ENCODE assay signal across 18 cellular contexts in genomic region chr2:215403441-215404356, GRCh38. TPM values are rescaled to one million over a fixed set of nuclear protein-coding genes. Genes with fewer than 3 reads are reported as not detected.
A peak's percentile ranks its signal among the peaks of the same experiment; 100 is the strongest.
DNase-seq lines count a peak whose midpoint lies in the region; ATAC-seq and TF ChIP-seq lines count a peak whose summit lies in the region.
"Had no signal": no experiment of that assay in that cellular context is flagged by ENCODE, and none has a peak within 500 bp of the region (broad histone marks: within the 10 kb centered on the region; RNA-seq: fewer than 3 reads in every experiment).

No MANE protein-coding gene starts in this region.

- no peak overlapping the region for H3K27ac Mint-ChIP-seq in Caco-2 (ENCODE audit: unreplicated experiment)

- H3K27me3 Mint-ChIP-seq in Caco-2 (ENCODE audit: insufficient read depth, unreplicated experiment), result no peaks in the 10 kb centered on the region

- H4K20me1 ChIP-seq in smooth muscle cell (ENCODE audit: low read depth), result peaks cover 100% of the 10 kb centered on the region

- no peak overlapping the region for H2AFZ ChIP-seq in smooth muscle cell (ENCODE audit: low read depth)

- peaks cover 10% of the 10 kb centered on the region; the same call in 1 of the 2 replicates for H3K4me1 ChIP-seq in Caco-2
- H3K4me1 ChIP-seq in esophagus muscularis mucosa, result peaks cover 0 to 82% (median 69%) of the 10 kb centered on the region in 4 donors
- H3K4me1 ChIP-seq in smooth muscle cell (ENCODE audit: low read depth), result no peaks in the 10 kb centered on the region

- ATAC-seq in left lobe of liver (no peak), HG03442 (IDR thresholded peaks at IDR 0.05; ENCODE audit: unreplicated experiment) (no peak)

- H3K9me3 ChIP-seq in Caco-2 (no peaks in the 10 kb centered on the region), esophagus muscularis mucosa (no peaks in the 10 kb centered on the region), smooth muscle cell (replicated peaks; ENCODE audit: low read depth) (no peaks in the 10 kb centered on the region)

- intact Hi-C loops in Caco-2 (cut with micrococcal nuclease; ENCODE audit: unreplicated experiment), result no loop called here
- intact Hi-C loops in esophagus muscularis mucosa (cut with DNase I), result no loop called here
- intact Hi-C loops in lower leg skin (cut with DNase I; ENCODE audit: low total_unique reads), result no loop called here

- POLR2A ChIA-PET in Caco-2 (lab: Charles Lee), result no interaction called here

- WGBS in esophagus muscularis mucosa, result 54% methylated on average over 10 of the region's 10 CpGs
- WGBS in smooth muscle cell (ENCODE audit: low lambda C conversion rate), result 88% methylated on average over 10 of the region's 10 CpGs
- 65 to 66% methylated on average over 10 of the region's 10 CpGs for WGBS in lower leg skin, 2 donors

- H3K4me3 ChIP-seq in Caco-2 (ENCODE audit: low read depth, low read length) (no peak overlapping the region), esophagus muscularis mucosa (no peak overlapping the region), smooth muscle cell (no peak overlapping the region), lower leg skin (ENCODE audit: low read depth, poor library complexity, severe bottlenecking) (no peak overlapping the region)

- H3F3A ChIP-seq in smooth muscle cell (ENCODE audit: low read depth), result peaks cover 90% of the 10 kb centered on the region

- H3K4me2 ChIP-seq in smooth muscle cell, result peak overlapping the region; percentile 10

- TSS peak; percentile 1 for BruUV-seq in Caco-2 (replicated peaks; lab: Mats Ljungman, UMichigan)

- peak overlapping the region; percentile 62 to 81 (median 72) for H3K27ac ChIP-seq in esophagus muscularis mucosa (replicated peaks in 1 of 4)
- H3K27ac ChIP-seq in smooth muscle cell (ENCODE audit: low read depth), result peak overlapping the region; percentile 86
- H3K27ac ChIP-seq: HL-60 had no signal

- H3K27me3 ChIP-seq in Caco-2 (replicated peaks; ENCODE audit: control insufficient read depth, insufficient read depth, low read length) (no peaks in the 10 kb centered on the region), esophagus muscularis mucosa (no peaks in the 10 kb centered on the region), smooth muscle cell (ENCODE audit: low read depth) (no peaks in the 10 kb centered on the region)

- DNase-seq in Caco-2 (no peak), RKO (ENCODE audit: low spot score) (peak; percentile 4), esophagus muscularis mucosa (ENCODE audit: extremely low spot score) (no peak), smooth muscle cell (lab: John Stamatoyannopoulos, UW; ENCODE audit: unreplicated experiment) (no peak), left lobe of liver (ENCODE audit: low spot score) (no peak), lower leg skin (ENCODE audit: low spot score in 2 of 2) (no peak), NCI-H1694 treated with DMSO at 0.1 percent for 48 hours (lab: John Stamatoyannopoulos, UW) (no peak)
- DNase-seq: C1 segment of cervical spinal cord, DMS 273 treated with DMSO at 0.1 percent for 48 hours, GF-D8, H9, KBM-7, MV-4-11, NCI-H1417 treated with DMSO at 0.1 percent for 48 hours, NCI-H2029 treated with DMSO at 0.1 percent for 48 hours, NCI-H748 treated with DMSO at 0.1 percent for 48 hours had no signal

- CTCF ChIA-PET in Caco-2 (lab: Charles Lee), result no interaction called here

- TF ChIP-seq POLR2A in esophagus muscularis mucosa (IDR thresholded peaks at IDR 0.05; ENCODE audit: low read depth) (no peak), lower leg skin (IDR thresholded peaks at IDR 0.05) (no peak)

- H3K36me3 Mint-ChIP-seq in Caco-2 (ENCODE audit: insufficient read depth, unreplicated experiment), result peaks cover 99% of the 10 kb centered on the region

- no peak overlapping the region for H3K4me3 Mint-ChIP-seq in Caco-2 (ENCODE audit: unreplicated experiment)
- H3K4me3 Mint-ChIP-seq: H9 had no signal

- peaks cover 15% of the 10 kb centered on the region for H3K36me3 ChIP-seq in Caco-2 (ENCODE audit: control insufficient read depth, insufficient read depth, low read length)
- H3K36me3 ChIP-seq in esophagus muscularis mucosa, result peaks cover 41 to 93% (median 60%) of the 10 kb centered on the region in 4 donors
- H3K36me3 ChIP-seq in smooth muscle cell (ENCODE audit: low read depth), result peaks cover 76% of the 10 kb centered on the region

- H3K9me3 Mint-ChIP-seq in Caco-2 (ENCODE audit: unreplicated experiment), result no peaks in the 10 kb centered on the region
- H3K9me3 Mint-ChIP-seq: H9 had no signal

- H3K79me2 ChIP-seq in smooth muscle cell (ENCODE audit: low read depth), result peaks cover 3% of the 10 kb centered on the region

- H3K9ac ChIP-seq in smooth muscle cell (ENCODE audit: low read depth), result peak overlapping the region; percentile 1

- TF ChIP-seq CTCF in Caco-2 (IDR thresholded peaks at IDR 0.05; ENCODE audit: insufficient read depth in 1 of 2, low read depth in 1 of 2, low read length in 1 of 2, severe bottlenecking in 1 of 2, unreplicated experiment in 1 of 2) (no peak), esophagus muscularis mucosa (IDR thresholded peaks at IDR 0.05) (no peak), smooth muscle cell (IDR thresholded peaks at IDR 0.05; ENCODE audit: borderline replicate concordance, insufficient read depth, poor library complexity, severe bottlenecking) (no peak), lower leg skin (IDR thresholded peaks at IDR 0.05) (no peak)

- peaks cover 4% of the 10 kb centered on the region for H3K4me1 Mint-ChIP-seq in Caco-2 (ENCODE audit: low read depth, unreplicated experiment)

- no peak for TF ChIP-seq EP300 in esophagus muscularis mucosa (IDR thresholded peaks at IDR 0.05)

RNA-seq across cellular contexts. Expression of gene FN1, which starts 32.2 kb away (rescaled TPM):
- total RNA-seq in Caco-2 (2022) (3,805 and 3,872 TPM in 2 replicates), esophagus muscularis mucosa (1,000 to 10,000 TPM; 2,256 to 4,873 (median 2,950) TPM), smooth muscle cell (21,173 and 21,295 TPM in 2 replicates), left lobe of liver (1,295 TPM), lower leg skin (100 to 1,000 TPM in 1 of 4 donors, 10 to 100 TPM in 3; 38.2 to 149 (median 52.8) TPM)
- polyA plus RNA-seq in smooth muscle cell, result 8,934 and 10,917 TPM in 2 replicates
